7 cellular contexts compared by ENCODE assay signal in genomic region chr12:116881325-116881866, GRCh38.
DNase-seq lines count a peak whose midpoint lies in the region; ATAC-seq, FAIRE-seq and TF ChIP-seq lines count a peak whose summit lies in the region.

Gene HRK (minus strand): TSS chr12:116881441. CDS start chr12:116881307, 134 bp downstream.

- H3K9ac ChIP-seq in iPS-20b (ENCODE audit: low read depth, low read length) = peak within 1 kb of the TSS; percentile 63

- H3K4me1 ChIP-seq in iPS-20b (ENCODE audit: insufficient read depth, low read length) = peaks cover 10% of the 10 kb centered on the region

- H3K4me3 ChIP-seq in GM06990 (replicated peaks; ENCODE audit: low read depth, low read length) (peak within 1 kb of the TSS; percentile 20), iPS-20b (ENCODE audit: low read length) (peak within 1 kb of the TSS; percentile 84), brain microvascular endothelial cell (ENCODE audit: low read depth, low read length) (no peak within 1 kb of the TSS)

- ATAC-seq in HG02885 (IDR thresholded peaks at IDR 0.05; ENCODE audit: poor library complexity, unreplicated experiment) = peak; percentile 19

- H3K9me3 ChIP-seq in iPS-20b (ENCODE audit: insufficient read depth, low read depth, low read length) = no peaks in the 10 kb centered on the region; the same call in 1 of the 2 replicates

- FAIRE-seq in urothelium cell line (lab: Jason Lieb, UNC) = no peak

- TF ChIP-seq CTCF in GM06990 (IDR thresholded peaks at IDR 0.05; ENCODE audit: insufficient read depth, low read length, poor library complexity, severe bottlenecking) (no peak), VCaP (conservative IDR thresholded peaks at IDR 0.05) (0 out of 2 replicates have a peak, but pooled peaks have one; percentile 17), brain microvascular endothelial cell (IDR thresholded peaks at IDR 0.05; ENCODE audit: low read depth, low read length, missing control alignments) (no peak)

- DNase-seq in GM06990 (ENCODE audit: extremely low read depth, insufficient read length) = no peak
- peak; percentile 53 for DNase-seq in urothelium cell line (ENCODE audit: low spot score)
- DNase-seq in brain microvascular endothelial cell = no peak
- no peak for DNase-seq in germinal center (ENCODE audit: low spot score)

- in situ Hi-C loops in brain microvascular endothelial cell (cut with HindIII; ENCODE audit: low pct_ligation_motif_present, low sequenced_read_pairs) = no loop called here

- peak within 1 kb of the TSS; percentile 19; the same call in 1 of the 2 replicates for H3K27ac ChIP-seq in VCaP
- no peak within 1 kb of the TSS for H3K27ac ChIP-seq in iPS-20b (ENCODE audit: low read length)
- no peak within 1 kb of the TSS for H3K27ac ChIP-seq in brain microvascular endothelial cell

- H3K27me3 ChIP-seq in GM06990 (replicated peaks; ENCODE audit: control insufficient read depth, insufficient read depth, low read length) (peaks cover 13% of the 10 kb centered on the region), iPS-20b (ENCODE audit: insufficient read depth, low read length) (peaks cover 91% of the 10 kb centered on the region), brain microvascular endothelial cell (replicated peaks) (peaks cover 60% of the 10 kb centered on the region)

- H3K36me3 ChIP-seq in GM06990 (ENCODE audit: control insufficient read depth, insufficient read depth, low read length) (no peaks in the 10 kb centered on the region), iPS-20b (ENCODE audit: insufficient read depth, low read depth, low read length) (no peaks in the 10 kb centered on the region), brain microvascular endothelial cell (replicated peaks) (no peaks in the 10 kb centered on the region)
